23 cellular contexts compared by ENCODE assay signal in genomic region chr15:48367483-48367882, GRCh38. TPM values are rescaled to one million over a fixed set of nuclear protein-coding genes. Genes with fewer than 3 reads are reported as not detected.
DNase-seq lines count a peak whose midpoint lies in the region.
"Had no signal": no experiment of that assay in that cellular context is flagged by ENCODE, and none has a peak within 500 bp of the region (broad histone marks: within the 10 kb centered on the region; RNA-seq: fewer than 3 reads in every experiment).

No MANE protein-coding gene starts in this region.

- intact Hi-C loops in activated naive CD4-positive, alpha-beta T cell treated with anti-CD3 and anti-CD28 coated beads for 36 hours (cut with micrococcal nuclease), result no loop called here

- H3K9me3 Mint-ChIP-seq in activated naive CD4-positive, alpha-beta T cell treated with anti-CD3 and anti-CD28 coated beads for 36 hours, result no peaks in the 10 kb centered on the region
- H3K9me3 Mint-ChIP-seq: activated T-cell treated with anti-CD3 and anti-CD28 coated beads, Interleukin-2, amount 50 U/mL, for 24 hours had no signal

- no peaks in the 10 kb centered on the region for H3K4me1 Mint-ChIP-seq in activated naive CD4-positive, alpha-beta T cell treated with anti-CD3 and anti-CD28 coated beads for 36 hours (ENCODE audit: low read depth)
- H3K4me1 Mint-ChIP-seq: naive B cell had no signal

- H3K4me3 Mint-ChIP-seq in activated naive CD4-positive, alpha-beta T cell treated with anti-CD3 and anti-CD28 coated beads for 36 hours, result no peak overlapping the region
- H3K4me3 Mint-ChIP-seq: activated T-cell treated with anti-CD3 and anti-CD28 coated beads, Interleukin-2, amount 50 U/mL, for 24 hours; naive B cell had no signal

- peak; percentile 12 for DNase-seq in NCI-H2171 treated with DMSO at 0.1 percent for 48 hours (lab: John Stamatoyannopoulos, UW)
- no peak for DNase-seq in NCI-H2171 (lab: John Stamatoyannopoulos, UW)
- DNase-seq in amniotic epithelial cell (ENCODE audit: low read depth), result peak; percentile 78
- peak; percentile 41 for DNase-seq in foreskin melanocyte
- no peak for DNase-seq in GF-D8 (lab: John Stamatoyannopoulos, UW)
- DNase-seq in DMS 273 treated with DMSO at 0.1 percent for 48 hours (lab: John Stamatoyannopoulos, UW), result no peak
- DNase-seq in Ammon's horn (ENCODE audit: low spot score), result no peak
- no peak for DNase-seq in activated naive CD4-positive, alpha-beta T cell treated with anti-CD3 and anti-CD28 coated beads for 36 hours
- DNase-seq: activated CD4-positive, alpha-beta T cell treated with anti-CD3 and anti-CD28 coated beads for 4 hours; activated naive CD4-positive, alpha-beta T cell; activated T-cell treated with anti-CD3 and anti-CD28 coated beads, Interleukin-2, amount 50 U/mL, for 24 hours; adrenal gland; caudate nucleus; left colon; naive B cell; NCI-H1417; NCI-H2081 treated with DMSO at 0.1 percent for 48 hours; NCI-H510A; NK-92 treated with Interleukin-12 subunit alpha and Interleukin-12 subunit beta, amount 100 ng/mL, for 24 hours; psoas muscle; small intestine; stimulated activated CD4-positive, alpha-beta T cell treated with anti-CD3 and anti-CD28 coated beads, Interleukin-1b, Interleukin-23, amount 100 ng/mL, for 48 hours; trophoblast cell had no signal

- H3K27me3 Mint-ChIP-seq in activated naive CD4-positive, alpha-beta T cell treated with anti-CD3 and anti-CD28 coated beads for 36 hours (ENCODE audit: low read depth), result peaks cover 4% of the 10 kb centered on the region

- H3K27ac Mint-ChIP-seq in activated naive CD4-positive, alpha-beta T cell treated with anti-CD3 and anti-CD28 coated beads for 36 hours, result no peak overlapping the region
- H3K27ac Mint-ChIP-seq: activated T-cell treated with anti-CD3 and anti-CD28 coated beads, Interleukin-2, amount 50 U/mL, for 24 hours; naive B cell had no signal

- CTCF ChIA-PET in activated naive CD4-positive, alpha-beta T cell treated with anti-CD3 and anti-CD28 coated beads for 36 hours (lab: Charles Lee), result no interaction called here

- no peaks in the 10 kb centered on the region for H3K36me3 Mint-ChIP-seq in activated naive CD4-positive, alpha-beta T cell treated with anti-CD3 and anti-CD28 coated beads for 36 hours (ENCODE audit: low read depth)
- H3K36me3 Mint-ChIP-seq: naive B cell had no signal

RNA-seq across cellular contexts. Expression of gene DUT, which starts 36.3 kb away (rescaled TPM):
- 100 to 1,000 TPM; 605 to 628 TPM for total RNA-seq in activated naive CD4-positive, alpha-beta T cell treated with anti-CD3 and anti-CD28 coated beads for 36 hours

Comparison
In these comparisons a context has a peak if more than half of its experiments do, and no peak if none do; other contexts are left out.
1. DNase-seq: peak in NCI-H2171 treated with DMSO at 0.1 percent for 48 hours (single experiment), amniotic epithelial cell (single experiment) and foreskin melanocyte (single experiment); none in NCI-H2171 (single experiment), GF-D8 (single experiment), DMS 273 treated with DMSO at 0.1 percent for 48 hours (single experiment), Ammon's horn (single experiment) and activated naive CD4-positive, alpha-beta T cell treated with anti-CD3 and anti-CD28 coated beads for 36 hours (single experiment).